8 cellular contexts compared by ENCODE assay signal in genomic region chr5:176810084-176810597, GRCh38. TPM values are rescaled to one million over a fixed set of nuclear protein-coding genes. Genes with fewer than 3 reads are reported as not detected.
DNase-seq lines count a peak whose midpoint lies in the region; ATAC-seq and TF ChIP-seq lines count a peak whose summit lies in the region.

UNC5A (plus strand) TSS chr5:176810559; CDS start chr5:176810751, 192 bp downstream.

- no peaks in the 10 kb centered on the region for H3K79me2 ChIP-seq in GM23338 (replicated peaks; ENCODE audit: insufficient read depth)
- H3K79me2 ChIP-seq in hepatocyte: no peaks in the 10 kb centered on the region

- no peaks in the 10 kb centered on the region for H3F3A ChIP-seq in GM23338 (replicated peaks; ENCODE audit: low read depth)

- DNase-seq in A673 (ENCODE audit: low spot score): peak; percentile 63
- DNase-seq in GM23338 (ENCODE audit: low spot score): peak; percentile 74
- DNase-seq in Peyer's patch: no peak
- peak; percentile 55 for DNase-seq in hepatocyte (ENCODE audit: low spot score)
- DNase-seq in stimulated activated CD4-positive, alpha-beta T cell treated with anti-CD3 and anti-CD28 coated beads, Interleukin-15, amount 100 ng/mL, for 48 hours (ENCODE audit: low read depth in 2 of 2): peak; percentile 21 to 43
- DNase-seq in cerebellar nuclear complex (lab: John Stamatoyannopoulos, UW): no peak

- WGBS in hepatocyte (ENCODE audit: low lambda C conversion rate, missing lambda C conversion rate): 0% methylated on average over 9 of the region's 65 CpGs

- H3K4me3 ChIP-seq in A673 (ENCODE audit: low read depth, low read length, poor library complexity, severe bottlenecking): peak within 1 kb of the TSS; percentile 56
- H3K4me3 ChIP-seq in GM23338: peak within 1 kb of the TSS; percentile 77
- peak within 1 kb of the TSS in 3 of 4 donors; percentile 21 to 45 (median 37) for H3K4me3 ChIP-seq in Peyer's patch
- H3K4me3 ChIP-seq in hepatocyte: peak within 1 kb of the TSS; percentile 16

- CTCF ChIA-PET in A673 (lab: Charles Lee): interaction anchor here (1.4 kb wide), 1 partner anchor 149 kb away, joined by 5 read pairs; no protein-coding TSS in a partner anchor

- H3K4me3 Mint-ChIP-seq in GM23338: peak within 1 kb of the TSS; percentile 73
- H3K4me3 Mint-ChIP-seq in activated naive CD4-positive, alpha-beta T cell treated with anti-CD3 and anti-CD28 coated beads, Interleukin-2, amount 50 U/mL, for 24 hours: peak within 1 kb of the TSS; percentile 82

- no peak within 1 kb of the TSS for H3K27ac Mint-ChIP-seq in GM23338
- H3K27ac Mint-ChIP-seq in activated naive CD4-positive, alpha-beta T cell treated with anti-CD3 and anti-CD28 coated beads, Interleukin-2, amount 50 U/mL, for 24 hours: no peak within 1 kb of the TSS

- H3K36me3 ChIP-seq in A673 (ENCODE audit: insufficient read depth, low read length, poor library complexity, severe bottlenecking): no peaks in the 10 kb centered on the region
- H3K36me3 ChIP-seq in GM23338 (ENCODE audit: insufficient read depth): no peaks in the 10 kb centered on the region
- no peaks in the 10 kb centered on the region for H3K36me3 ChIP-seq in Peyer's patch
- no peaks in the 10 kb centered on the region for H3K36me3 ChIP-seq in hepatocyte (replicated peaks; ENCODE audit: insufficient read depth, low read depth)

- intact Hi-C loops in A673 (cut with micrococcal nuclease; ENCODE audit: unreplicated experiment): no loop called here

- BruUV-seq in A673 (replicated peaks; lab: Mats Ljungman, UMichigan): no TSS peak

- peaks cover 30% of the 10 kb centered on the region for H3K4me1 Mint-ChIP-seq in GM23338
- H3K4me1 Mint-ChIP-seq in activated naive CD4-positive, alpha-beta T cell treated with anti-CD3 and anti-CD28 coated beads, Interleukin-2, amount 50 U/mL, for 24 hours: peaks cover 14% of the 10 kb centered on the region

- H3K36me3 Mint-ChIP-seq in GM23338 (ENCODE audit: low read depth): no peaks in the 10 kb centered on the region; the same call in 1 of the 3 replicates
- no peaks in the 10 kb centered on the region for H3K36me3 Mint-ChIP-seq in activated naive CD4-positive, alpha-beta T cell treated with anti-CD3 and anti-CD28 coated beads, Interleukin-2, amount 50 U/mL, for 24 hours

- no peaks in the 10 kb centered on the region; the same call in none of the 3 replicates for H3K9me3 Mint-ChIP-seq in GM23338
- no peaks in the 10 kb centered on the region for H3K9me3 Mint-ChIP-seq in activated naive CD4-positive, alpha-beta T cell treated with anti-CD3 and anti-CD28 coated beads, Interleukin-2, amount 50 U/mL, for 24 hours

- peaks cover 5% of the 10 kb centered on the region for H3K4me1 ChIP-seq in A673 (ENCODE audit: insufficient read depth, low read length, poor library complexity, severe bottlenecking)
- peaks cover 10% of the 10 kb centered on the region for H3K4me1 ChIP-seq in GM23338 (ENCODE audit: insufficient read depth)
- H3K4me1 ChIP-seq in Peyer's patch: peaks cover 0 to 19% (median 7%) of the 10 kb centered on the region in 4 donors
- H3K4me1 ChIP-seq in hepatocyte (ENCODE audit: insufficient read depth): peaks cover 11% of the 10 kb centered on the region

- H3K27ac ChIP-seq in A673 (ENCODE audit: low read depth, low read length, poor library complexity, severe bottlenecking) (no peak within 1 kb of the TSS), GM23338 (ENCODE audit: low read depth) (no peak within 1 kb of the TSS), Peyer's patch (no peak within 1 kb of the TSS), hepatocyte (no peak within 1 kb of the TSS)

- ATAC-seq in GM23338: peak; percentile 50
- no peak for ATAC-seq in GM21360 (IDR thresholded peaks at IDR 0.05; ENCODE audit: unreplicated experiment)

- TF ChIP-seq POLR2A in Peyer's patch (IDR thresholded peaks at IDR 0.05): no peak

- no peak for TF ChIP-seq CTCF in A673 (conservative IDR thresholded peaks at IDR 0.05; ENCODE audit: low read depth, low read length)
- TF ChIP-seq CTCF in GM23338 (conservative IDR thresholded peaks at IDR 0.05; ENCODE audit: low read depth in 2 of 2): no peak
- TF ChIP-seq CTCF in Peyer's patch (IDR thresholded peaks at IDR 0.05): no peak
- TF ChIP-seq CTCF in hepatocyte (IDR thresholded peaks at IDR 0.05; ENCODE audit: poor library complexity): no peak

- H3K27me3 ChIP-seq in A673 (replicated peaks; ENCODE audit: insufficient read depth, low read depth, low read length, poor library complexity): no peaks in the 10 kb centered on the region
- peaks cover 50% of the 10 kb centered on the region for H3K27me3 ChIP-seq in GM23338 (ENCODE audit: insufficient read depth)
- H3K27me3 ChIP-seq in Peyer's patch: peaks cover 0 to 22% of the 10 kb centered on the region in 2 donors
- H3K27me3 ChIP-seq in hepatocyte: peaks cover 69% of the 10 kb centered on the region

- POLR2A ChIA-PET in A673 (lab: Charles Lee; ENCODE audit: low non-redundant PET): no interaction called here

- H4K20me1 ChIP-seq in GM23338 (replicated peaks; ENCODE audit: insufficient read depth) (0 out of 2 replicates have a peak, but pooled peaks cover 3% of the 10 kb centered on the region), hepatocyte (ENCODE audit: insufficient read depth, poor library complexity, severe bottlenecking) (no peaks in the 10 kb centered on the region)

- H3K4me2 ChIP-seq in GM23338: peak within 1 kb of the TSS; percentile 96
- peak within 1 kb of the TSS; percentile 92 for H3K4me2 ChIP-seq in hepatocyte

- no peaks in the 10 kb centered on the region for H3K9me2 ChIP-seq in GM23338 (ENCODE audit: insufficient read depth)
- no peaks in the 10 kb centered on the region for H3K9me2 ChIP-seq in hepatocyte (replicated peaks; ENCODE audit: insufficient read depth)

- H3K9me3 ChIP-seq in A673 (ENCODE audit: low read depth, low read length, poor library complexity, severe bottlenecking): no peaks in the 10 kb centered on the region
- peaks cover 0 to 5% (median 0%) of the 10 kb centered on the region in 4 donors for H3K9me3 ChIP-seq in Peyer's patch
- no peaks in the 10 kb centered on the region for H3K9me3 ChIP-seq in hepatocyte (ENCODE audit: low read depth)

- H2AFZ ChIP-seq in GM23338: peak within 1 kb of the TSS; percentile 100
- H2AFZ ChIP-seq in hepatocyte: no peak within 1 kb of the TSS

- H3K27me3 Mint-ChIP-seq in GM23338 (ENCODE audit: insufficient read depth, low read depth, poor library complexity): peaks cover 50% of the 10 kb centered on the region
- peaks cover 57% of the 10 kb centered on the region for H3K27me3 Mint-ChIP-seq in activated naive CD4-positive, alpha-beta T cell treated with anti-CD3 and anti-CD28 coated beads, Interleukin-2, amount 50 U/mL, for 24 hours

TF ChIP-seq in GM23338, 12 proteins besides CTCF, POLR2A, EP300 and RAD21 (continues in another document):
- TF ChIP-seq POLR2AphosphoS5 (IDR thresholded peaks at IDR 0.05; ENCODE audit: low read depth): no peak
- TF ChIP-seq CREB1 (CRISPR knock-in tag; IDR thresholded peaks at IDR 0.05; ENCODE audit: low read depth): no peak

RNA-seq across cellular contexts. Expression of gene UNC5A, which starts in this region (rescaled TPM):
- total RNA-seq in A673 (2021): 7.5 and 7.8 TPM in 2 replicates
- total RNA-seq in GM23338 (2014; rRNA removed; shearing (Covaris generic)): 3.9 and 7.3 TPM in 2 replicates
- polyA plus RNA-seq in GM23338 (2016; fragmentation: Nextera tagmentation; extraction: Ambion mirVana): 0.92 and 1.1 TPM in 2 replicates
- total RNA-seq in Peyer's patch: under 1 TPM in 1 of 4 donors, not detected in 3; 0.18 TPM
- total RNA-seq in hepatocyte: 0.10 and 0.12 TPM in 2 replicates
- 0.39 and 1.1 TPM in 2 replicates for polyA plus RNA-seq in hepatocyte

Comparison
In these comparisons a context has a peak if more than half of its experiments do, and no peak if none do; other contexts are left out.
1. DNase-seq: peak in A673 (single experiment), GM23338 (single experiment), hepatocyte (single experiment) and stimulated activated CD4-positive, alpha-beta T cell treated with anti-CD3 and anti-CD28 coated beads, Interleukin-15, amount 100 ng/mL, for 48 hours (2 of 2); none in Peyer's patch (0 of 3) and cerebellar nuclear complex (0 of 2).
2. H3K4me3 ChIP-seq: peak in every context shown above with its lines; median percentile 77 in GM23338; 56 in A673; 37 in Peyer's patch; 16 in hepatocyte.